ENCODE assay signal across 3 cellular contexts in genomic region chr7:100111914-100112313, GRCh38.
TF ChIP-seq lines count a peak whose summit lies in the region.

No MANE protein-coding gene starts in this region.

TF ChIP-seq in SK-N-SH, 30 proteins besides CTCF, POLR2A, EP300 and RAD21 (continued from another document):
- no peak for TF ChIP-seq PBX3 (IDR thresholded peaks at IDR 0.05)
TF ChIP-seq in SK-N-SH: peak in this region for 0.

TF ChIP-seq in SK-N-SH treated with all-trans-retinoic acid at 6 μM for 48 hours, 23 proteins besides CTCF, POLR2A, EP300 and RAD21 (continued from another document):
- no peak for TF ChIP-seq TSHZ2 (CRISPR knock-in tag; IDR thresholded peaks at IDR 0.05)
- no peak for TF ChIP-seq TOX (CRISPR knock-in tag; IDR thresholded peaks at IDR 0.05; ENCODE audit: borderline replicate concordance)
- TF ChIP-seq CREB5 (CRISPR knock-in tag; IDR thresholded peaks at IDR 0.05; ENCODE audit: low read depth) = no peak
TF ChIP-seq in SK-N-SH treated with all-trans-retinoic acid at 6 μM for 48 hours: peak in this region for 0.

TF ChIP-seq in GM23338, 12 proteins besides CTCF, POLR2A, EP300 and RAD21 (continued from another document):
- no peak for TF ChIP-seq REST (IDR thresholded peaks at IDR 0.05; ENCODE audit: unreplicated experiment)
- TF ChIP-seq ZNF114 (CRISPR knock-in tag; IDR thresholded peaks at IDR 0.05) = no peak
- TF ChIP-seq CREB1 (CRISPR knock-in tag; IDR thresholded peaks at IDR 0.05; ENCODE audit: low read depth) = no peak
- TF ChIP-seq JUNB (IDR thresholded peaks at IDR 0.05; ENCODE audit: unreplicated experiment) = no peak
- TF ChIP-seq EZH2 (IDR thresholded peaks at IDR 0.05; ENCODE audit: low read depth, unreplicated experiment) = no peak
- no peak for TF ChIP-seq STAT1 (IDR thresholded peaks at IDR 0.05; ENCODE audit: unreplicated experiment)
- no peak for TF ChIP-seq ZNF462 (CRISPR knock-in tag; IDR thresholded peaks at IDR 0.05)
